In genomic region chr1:15485534-15486091, GRCh38 we compare ENCODE assay signal across 22 cellular contexts. TPM values are rescaled to one million over a fixed set of nuclear protein-coding genes. Genes with fewer than 3 reads are reported as not detected.
DNase-seq lines count a peak whose midpoint lies in the region; ATAC-seq, FAIRE-seq and TF ChIP-seq lines count a peak whose summit lies in the region.
"Had no signal": no experiment of that assay in that cellular context is flagged by ENCODE, and none has a peak within 500 bp of the region (broad histone marks: within the 10 kb centered on the region; RNA-seq: fewer than 3 reads in every experiment).

No MANE protein-coding gene starts in this region.

- H3K27ac ChIP-seq in SJCRH30: peak overlapping the region; percentile 98
- no peak overlapping the region for H3K27ac ChIP-seq in K562 (ENCODE audit: extremely low read depth, low read depth, low read length)
- no peak overlapping the region for H3K27ac ChIP-seq in CD4-positive, alpha-beta memory T cell (ENCODE audit: low read depth, low read length)

- H2AFZ ChIP-seq in K562 (ENCODE audit: low read depth, low read length): no peak overlapping the region
- H2AFZ ChIP-seq: GM23338 had no signal

- H3K79me2 ChIP-seq in K562 (ENCODE audit: control insufficient read depth, insufficient read depth, low read length): no peaks in the 10 kb centered on the region

- H3K9me3 ChIP-seq in SJCRH30 (replicated peaks) (no peaks in the 10 kb centered on the region), K562 (replicated peaks; ENCODE audit: control insufficient read depth, insufficient read depth, low read depth, low read length) (no peaks in the 10 kb centered on the region)
- H3K9me3 ChIP-seq in CD4-positive, alpha-beta memory T cell (ENCODE audit: control insufficient read depth in 1 of 2, low read length in 2 of 2): no peaks in the 10 kb centered on the region
- H3K9me3 ChIP-seq: Caco-2 had no signal

- peaks cover 0 to 1% of the 10 kb centered on the region in 2 donors for H3K9me3 Mint-ChIP-seq in stimulated activated naive B cell treated with anti-CD40 and anti-IgM and Interleukin-4, amounts not matched to agents 10 μg/mL and 1 μg/mL and 100 μg/mL, for 72 hours
- peaks cover 0 to 2% (median 0%) of the 10 kb centered on the region in 8 donors for H3K9me3 Mint-ChIP-seq in CD4-positive, alpha-beta memory T cell
- H3K9me3 Mint-ChIP-seq: CD8-positive, alpha-beta T cell; GM23338; H9 had no signal

- H3K4me2 ChIP-seq in K562 (ENCODE audit: insufficient read depth, low read length): no peak overlapping the region
- H3K4me2 ChIP-seq: GM23338 had no signal

- peaks cover 30 to 42% of the 10 kb centered on the region in 2 donors for H3K36me3 Mint-ChIP-seq in stimulated activated naive B cell treated with anti-CD40 and anti-IgM and Interleukin-4, amounts not matched to agents 10 μg/mL and 1 μg/mL and 100 μg/mL, for 72 hours
- peaks cover 14 to 33% of the 10 kb centered on the region in 2 donors for H3K36me3 Mint-ChIP-seq in CD4-positive, alpha-beta memory T cell

- H3K9ac ChIP-seq in K562 (ENCODE audit: insufficient read depth in 1 of 2, low read depth in 2 of 2, low read length in 2 of 2): no peak overlapping the region

- H3K27me3 Mint-ChIP-seq in stimulated activated naive B cell treated with anti-CD40 and anti-IgM and Interleukin-4, amounts not matched to agents 10 μg/mL and 1 μg/mL and 100 μg/mL, for 72 hours: no peaks in the 10 kb centered on the region
- no peaks in the 10 kb centered on the region for H3K27me3 Mint-ChIP-seq in CD4-positive, alpha-beta memory T cell

- H3K4me3 Mint-ChIP-seq in stimulated activated naive B cell treated with anti-CD40 and anti-IgM and Interleukin-4, amounts not matched to agents 10 μg/mL and 1 μg/mL and 100 μg/mL, for 72 hours: no peak overlapping the region
- H3K4me3 Mint-ChIP-seq in CD4-positive, alpha-beta memory T cell: no peak overlapping the region
- H3K4me3 Mint-ChIP-seq: CD8-positive, alpha-beta T cell; GM23338; H9 had no signal

- WGBS in K562 (ENCODE audit: insufficient coverage, low coverage, missing lambda C conversion rate): 71% methylated on average over 8 of the region's 8 CpGs

- TF ChIP-seq POLR2A in NB4 (IDR thresholded peaks at IDR 0.05; ENCODE audit: extremely low read depth, insufficient read length) (no peak), K562 (conservative IDR thresholded peaks at IDR 0.05) (no peak)

- TF ChIP-seq RAD21 in K562 (CRISPR knock-in tag; conservative IDR thresholded peaks at IDR 0.05 in 1 of 2, IDR thresholded peaks at IDR 0.05 in 1 of 2): no peak

- peaks cover 0 to 1% of the 10 kb centered on the region in 2 donors for H3K4me1 Mint-ChIP-seq in stimulated activated naive B cell treated with anti-CD40 and anti-IgM and Interleukin-4, amounts not matched to agents 10 μg/mL and 1 μg/mL and 100 μg/mL, for 72 hours
- H3K4me1 Mint-ChIP-seq in CD4-positive, alpha-beta memory T cell: no peaks in the 10 kb centered on the region
- H3K4me1 Mint-ChIP-seq: GM23338, H9 had no signal

- CTCF ChIA-PET in K562 (lab: Yijun Ruan, JAX; ENCODE audit: low intra/inter-chr PET ratio): no interaction called here
- CTCF ChIA-PET in CD4-positive, alpha-beta memory T cell (lab: Charles Lee; ENCODE audit: partially characterized antibody): no interaction called here

- in situ Hi-C loops in K562 (cut with MboI): no loop called here

- H3K27me3 ChIP-seq in SJCRH30: no peaks in the 10 kb centered on the region
- H3K27me3 ChIP-seq in K562 (ENCODE audit: control insufficient read depth in 2 of 2, insufficient read depth in 2 of 2, low read length in 2 of 2): no peaks in the 10 kb centered on the region
- no peaks in the 10 kb centered on the region for H3K27me3 ChIP-seq in CD4-positive, alpha-beta memory T cell (ENCODE audit: insufficient read depth, low read length)

- peak; percentile 21 for DNase-seq in NB4 (ENCODE audit: low read depth)
- peak in 1 of 2 experiments; percentile 41 for DNase-seq in SJCRH30
- peak in 1 of 4 experiments; percentile 54 for DNase-seq in K562 (ENCODE audit: extremely low read depth in 1 of 4, low spot score in 3 of 4)
- DNase-seq in stimulated activated naive B cell treated with anti-CD40 and anti-IgM and Interleukin-4, amounts not matched to agents 10 μg/mL and 1 μg/mL and 100 μg/mL, for 72 hours: peak; percentile 4
- DNase-seq in activated CD4-positive, alpha-beta T cell treated with anti-CD3 and anti-CD28 coated beads, Interleukin-2, amount 50 U/mL, for 4 hours: no peak
- DNase-seq in amygdala (lab: John Stamatoyannopoulos, UW): no peak
- no peak for DNase-seq in CD4-positive, alpha-beta memory T cell
- DNase-seq: C1 segment of cervical spinal cord; Caco-2; CD8-positive, alpha-beta T cell; DMS153; DND-41; H9 had no signal

- no TSS peak for BruUV-seq in K562 (replicated peaks; lab: Mats Ljungman, UMichigan)

- no peaks in the 10 kb centered on the region for H3K9me1 ChIP-seq in K562 (ENCODE audit: control insufficient read depth, insufficient read depth, low read length)

- FAIRE-seq in K562 (lab: Jason Lieb, UNC): no peak
- FAIRE-seq: G401.6, GM12892 had no signal

- H4K20me1 ChIP-seq in K562 (replicated peaks; ENCODE audit: control insufficient read depth, insufficient read depth, low read length): no peaks in the 10 kb centered on the region

- POLR2A ChIA-PET in K562 (lab: Yijun Ruan, JAX): interaction anchor here (0.8 kb wide), 1 partner anchor 18 kb away, joined by 3 read pairs; no protein-coding TSS in a partner anchor
- POLR2A ChIA-PET in CD4-positive, alpha-beta memory T cell (lab: Charles Lee; ENCODE audit: partially characterized antibody): no interaction called here

- TF ChIP-seq EP300 in K562 (IDR thresholded peaks at IDR 0.05; ENCODE audit: low read length): no peak

- no peak overlapping the region for H3K4me3 ChIP-seq in NB4 (ENCODE audit: low read depth, low read length)
- no peak overlapping the region for H3K4me3 ChIP-seq in SJCRH30
- no peak overlapping the region for H3K4me3 ChIP-seq in K562
- H3K4me3 ChIP-seq in CD4-positive, alpha-beta memory T cell (ENCODE audit: low read length in 2 of 2): no peak overlapping the region
- H3K4me3 ChIP-seq: GM23338 had no signal

- TF ChIP-seq CTCF in NB4 (IDR thresholded peaks at IDR 0.05; ENCODE audit: low read depth, low read length): no peak
- no peak for TF ChIP-seq CTCF in K562 (IDR thresholded peaks at IDR 0.05 in 2 of 3, conservative IDR thresholded peaks at IDR 0.05 in 1 of 3; ENCODE audit: insufficient read depth in 2 of 3, low read depth in 1 of 3, low read length in 3 of 3)

- peaks cover 8% of the 10 kb centered on the region for H3K36me3 ChIP-seq in SJCRH30
- H3K36me3 ChIP-seq in K562 (ENCODE audit: control insufficient read depth, insufficient read depth, low read length): no peaks in the 10 kb centered on the region
- H3K36me3 ChIP-seq in CD4-positive, alpha-beta memory T cell (ENCODE audit: insufficient read depth, low read length): no peaks in the 10 kb centered on the region

- ATAC-seq in K562 (peak; percentile 74), HG03571 (IDR thresholded peaks at IDR 0.05; ENCODE audit: unreplicated experiment) (no peak)
- ATAC-seq in stimulated activated naive B cell treated with anti-CD40 and anti-IgM and Interleukin-4, amounts not matched to agents 10 μg/mL and 1 μg/mL and 100 μg/mL, for 72 hours (replicated peaks): peak in 1 of 2 donors; percentile 69
- ATAC-seq: CD8-positive, alpha-beta T cell; GM23338; HCT116 had no signal

- intact Hi-C loops in K562 (cut with micrococcal nuclease): no loop called here
- intact Hi-C loops in CD4-positive, alpha-beta memory T cell (cut with micrococcal nuclease): no loop called here

- no peak overlapping the region for H3K27ac Mint-ChIP-seq in stimulated activated naive B cell treated with anti-CD40 and anti-IgM and Interleukin-4, amounts not matched to agents 10 μg/mL and 1 μg/mL and 100 μg/mL, for 72 hours
- H3K27ac Mint-ChIP-seq in CD4-positive, alpha-beta memory T cell: no peak overlapping the region
- H3K27ac Mint-ChIP-seq: CD8-positive, alpha-beta T cell; GM23338; H9 had no signal

- H3K4me1 ChIP-seq in SJCRH30 (peaks cover 62% of the 10 kb centered on the region), K562 (replicated peaks in 1 of 2; ENCODE audit: control insufficient read depth in 2 of 2, insufficient read depth in 2 of 2, low read length in 2 of 2) (peaks cover 0 to 4% of the 10 kb centered on the region in 2 experiments; a peak in 1 of 5 replicates)
- H3K4me1 ChIP-seq in CD4-positive, alpha-beta memory T cell (ENCODE audit: insufficient read depth, low read length): no peaks in the 10 kb centered on the region
- H3K4me1 ChIP-seq: Caco-2 had no signal

RNA-seq across cellular contexts. Expression of gene CELA2B, which starts 9.7 kb away (rescaled TPM):
- 18.3 and 24.2 TPM in 2 replicates for total RNA-seq in SJCRH30 (2014; rRNA removed; shearing (Covaris generic))
- total RNA-seq in K562 (2011; cell fraction: chromatin; rRNA removed; ENCODE audit: low replicate concordance): not detected in 2 replicates
- not detected in 2 replicates for total RNA-seq in K562 (2011; cell fraction: nucleolus; rRNA removed)
- total RNA-seq in K562 (2011; cell fraction: nucleoplasm; rRNA removed): not detected in 2 replicates
- total RNA-seq in K562 (2014; rRNA removed): 2.1 TPM in 1 of 2 replicates, not detected in the other
- not detected in 2 replicates for total RNA-seq in K562 (2014; rRNA removed; fragmentation: Illumina TruSeq; extraction: Trizol)
- not detected in 2 replicates for total RNA-seq in K562 (2015; rRNA removed; fragmentation: Illumina TruSeq; extraction: Trizol)
- 0.40 and 0.51 TPM in 2 replicates for total RNA-seq in K562 (2021)
- polyA plus RNA-seq in K562 (2011; rRNA removed): not detected in 2 replicates
- 0.31 TPM in 1 of 2 replicates, not detected in the other for polyA plus RNA-seq in K562 (2011; cell fraction: cytosol; rRNA removed)
- not detected in 2 replicates for polyA plus RNA-seq in K562 (2011; cell fraction: nucleus; rRNA removed)
- 0.28 TPM in 1 of 2 replicates, not detected in the other for polyA plus RNA-seq in K562 (2012)
- polyA plus RNA-seq in K562 (2014; fragmentation: Illumina TruSeq; extraction: Trizol): not detected in 2 replicates
- under 1 TPM in 1 of 2 experiments, not detected in 1; 0.25 TPM for polyA plus RNA-seq in K562 (2014; fragmentation: Nextera tagmentation; extraction: Ambion mirVana)
- 0.25 and 0.39 TPM in 2 replicates for polyA plus RNA-seq in K562 (2014; rRNA removed)
- polyA minus RNA-seq in K562 (2011; rRNA and poly(A)+ RNA removed): 0.28 TPM in 1 of 2 replicates, not detected in the other
- polyA minus RNA-seq in K562 (2011; cell fraction: cytosol; rRNA and poly(A)+ RNA removed): not detected in 2 replicates
- not detected in 2 replicates for polyA minus RNA-seq in K562 (2011; cell fraction: nucleus; rRNA and poly(A)+ RNA removed)
- total RNA-seq in CD4-positive, alpha-beta memory T cell: not detected
- polyA plus RNA-seq in CD4-positive, alpha-beta memory T cell: not detected
- total RNA-seq: A172; A673; Caco-2; CD8-positive, alpha-beta T cell; GM23338; H4; H9 had no signal
- polyA plus RNA-seq: BJ, GM23338 had no signal

RNA-seq across cellular contexts. Expression of gene CELA2A, which starts 29.1 kb away (rescaled TPM):
- 0.55 TPM in 1 of 2 replicates, not detected in the other for total RNA-seq in SJCRH30 (2014; rRNA removed; shearing (Covaris generic))
- total RNA-seq in K562 (2011; cell fraction: chromatin; rRNA removed; ENCODE audit: low replicate concordance): not detected in 2 replicates
- not detected in 2 replicates for total RNA-seq in K562 (2011; cell fraction: nucleolus; rRNA removed)
- not detected in 2 replicates for total RNA-seq in K562 (2011; cell fraction: nucleoplasm; rRNA removed)
- total RNA-seq in K562 (2014; rRNA removed): not detected in 2 replicates
- total RNA-seq in K562 (2014; rRNA removed; fragmentation: Illumina TruSeq; extraction: Trizol): not detected in 2 replicates
- total RNA-seq in K562 (2015; rRNA removed; fragmentation: Illumina TruSeq; extraction: Trizol): not detected in 2 replicates
- 0.47 and 0.62 TPM in 2 replicates for total RNA-seq in K562 (2021)
- not detected in 2 replicates for polyA plus RNA-seq in K562 (2011; rRNA removed)
- not detected in 2 replicates for polyA plus RNA-seq in K562 (2011; cell fraction: cytosol; rRNA removed)
- polyA plus RNA-seq in K562 (2011; cell fraction: nucleus; rRNA removed): 0.17 TPM in 1 of 2 replicates, not detected in the other
- 0.30 TPM in 1 of 2 replicates, not detected in the other for polyA plus RNA-seq in K562 (2012)
- polyA plus RNA-seq in K562 (2014; fragmentation: Illumina TruSeq; extraction: Trizol): not detected in 2 replicates
- not detected for polyA plus RNA-seq in K562 (2014; fragmentation: Nextera tagmentation; extraction: Ambion mirVana)
- polyA plus RNA-seq in K562 (2014; rRNA removed): not detected in 2 replicates
- polyA minus RNA-seq in K562 (2011; rRNA and poly(A)+ RNA removed): not detected in 2 replicates
- polyA minus RNA-seq in K562 (2011; cell fraction: cytosol; rRNA and poly(A)+ RNA removed): not detected in 2 replicates
- polyA minus RNA-seq in K562 (2011; cell fraction: nucleus; rRNA and poly(A)+ RNA removed): not detected in 2 replicates
- not detected for total RNA-seq in CD4-positive, alpha-beta memory T cell
- not detected for polyA plus RNA-seq in CD4-positive, alpha-beta memory T cell
- total RNA-seq: A172; A673; Caco-2; CD8-positive, alpha-beta T cell; GM23338; H4; H9 had no signal
- polyA plus RNA-seq: BJ, GM23338 had no signal

RNA-seq across cellular contexts. Expression of gene CASP9, which starts 38.4 kb away (rescaled TPM):
- total RNA-seq in SJCRH30 (2014; rRNA removed; shearing (Covaris generic)): 34.6 and 35.5 TPM in 2 replicates
- total RNA-seq in K562 (2011; cell fraction: chromatin; rRNA removed; ENCODE audit: low replicate concordance): 39.0 and 62.3 TPM in 2 replicates
- 32.2 and 37.4 TPM in 2 replicates for total RNA-seq in K562 (2011; cell fraction: nucleolus; rRNA removed)
- total RNA-seq in K562 (2011; cell fraction: nucleoplasm; rRNA removed): 33.4 and 38.2 TPM in 2 replicates
- total RNA-seq in K562 (2014; rRNA removed): 30.7 and 35.7 TPM in 2 replicates
- total RNA-seq in K562 (2014; rRNA removed; fragmentation: Illumina TruSeq; extraction: Trizol): 23.5 and 25.4 TPM in 2 replicates
- total RNA-seq in K562 (2015; rRNA removed; fragmentation: Illumina TruSeq; extraction: Trizol): 25.2 and 25.5 TPM in 2 replicates
- 30.5 and 31.7 TPM in 2 replicates for total RNA-seq in K562 (2021)
- 54.1 and 66.1 TPM in 2 replicates for polyA plus RNA-seq in K562 (2011; rRNA removed)
- polyA plus RNA-seq in K562 (2011; cell fraction: cytosol; rRNA removed): 80.5 and 83.5 TPM in 2 replicates
- 61.4 and 80.3 TPM in 2 replicates for polyA plus RNA-seq in K562 (2011; cell fraction: nucleus; rRNA removed)
- polyA plus RNA-seq in K562 (2012): 24.6 and 39.3 TPM in 2 replicates
- 37.4 and 38.9 TPM in 2 replicates for polyA plus RNA-seq in K562 (2014; fragmentation: Illumina TruSeq; extraction: Trizol)
- 10 to 100 TPM; 10.8 to 13.9 TPM for polyA plus RNA-seq in K562 (2014; fragmentation: Nextera tagmentation; extraction: Ambion mirVana)
- polyA plus RNA-seq in K562 (2014; rRNA removed): 30.9 and 39.1 TPM in 2 replicates
- polyA minus RNA-seq in K562 (2011; rRNA and poly(A)+ RNA removed): 38.5 and 40.2 TPM in 2 replicates
- polyA minus RNA-seq in K562 (2011; cell fraction: cytosol; rRNA and poly(A)+ RNA removed): 25.8 and 31.2 TPM in 2 replicates
- 15.8 and 29.1 TPM in 2 replicates for polyA minus RNA-seq in K562 (2011; cell fraction: nucleus; rRNA and poly(A)+ RNA removed)
- 10 to 100 TPM; 11.3 to 11.7 TPM for total RNA-seq in CD4-positive, alpha-beta memory T cell
- polyA plus RNA-seq in CD4-positive, alpha-beta memory T cell: 1 to 10 TPM; 8.3 to 8.6 TPM

RNA-seq across cellular contexts. Expression of gene DNAJC16, which starts 41.0 kb away (rescaled TPM):
- total RNA-seq in SJCRH30 (2014; rRNA removed; shearing (Covaris generic)): 19.6 and 23.2 TPM in 2 replicates
- total RNA-seq in K562 (2011; cell fraction: chromatin; rRNA removed; ENCODE audit: low replicate concordance): 65.3 and 80.0 TPM in 2 replicates
- total RNA-seq in K562 (2011; cell fraction: nucleolus; rRNA removed): 37.4 and 46.5 TPM in 2 replicates
- total RNA-seq in K562 (2011; cell fraction: nucleoplasm; rRNA removed): 56.1 and 70.4 TPM in 2 replicates
- total RNA-seq in K562 (2014; rRNA removed) (9.1 and 12.2 TPM in 2 replicates), K562 (2014; rRNA removed; fragmentation: Illumina TruSeq; extraction: Trizol) (16.2 and 18.7 TPM in 2 replicates), K562 (2015; rRNA removed; fragmentation: Illumina TruSeq; extraction: Trizol) (11.9 and 16.2 TPM in 2 replicates), K562 (2021) (15.6 and 16.8 TPM in 2 replicates)
- polyA plus RNA-seq in K562 (2011; rRNA removed) (16.7 and 22.8 TPM in 2 replicates), K562 (2014; fragmentation: Illumina TruSeq; extraction: Trizol) (11.0 and 12.8 TPM in 2 replicates), K562 (2014; fragmentation: Nextera tagmentation; extraction: Ambion mirVana) (1 to 10 TPM; 6.9 to 8.6 TPM), K562 (2014; rRNA removed) (8.8 and 11.3 TPM in 2 replicates)
- 6.9 and 11.3 TPM in 2 replicates for polyA plus RNA-seq in K562 (2011; cell fraction: cytosol; rRNA removed)
- polyA plus RNA-seq in K562 (2011; cell fraction: nucleus; rRNA removed): 24.2 and 24.8 TPM in 2 replicates
- 6.9 and 7.2 TPM in 2 replicates for polyA plus RNA-seq in K562 (2012)
- 33.4 and 40.9 TPM in 2 replicates for polyA minus RNA-seq in K562 (2011; rRNA and poly(A)+ RNA removed)
- polyA minus RNA-seq in K562 (2011; cell fraction: cytosol; rRNA and poly(A)+ RNA removed): 14.0 and 19.7 TPM in 2 replicates
- polyA minus RNA-seq in K562 (2011; cell fraction: nucleus; rRNA and poly(A)+ RNA removed): 8.9 and 20.7 TPM in 2 replicates
- total RNA-seq in CD4-positive, alpha-beta memory T cell: 10 to 100 TPM; 29.6 to 31.0 TPM
- 1 to 10 TPM; 5.1 to 8.2 TPM for polyA plus RNA-seq in CD4-positive, alpha-beta memory T cell

RNA-seq across cellular contexts. Expression of gene CTRC, which starts 47.4 kb away (rescaled TPM):
- 0.12 and 0.28 TPM in 2 replicates for total RNA-seq in SJCRH30 (2014; rRNA removed; shearing (Covaris generic))
- not detected in 2 replicates for total RNA-seq in K562 (2011; cell fraction: chromatin; rRNA removed; ENCODE audit: low replicate concordance)
- not detected in 2 replicates for total RNA-seq in K562 (2011; cell fraction: nucleolus; rRNA removed)
- not detected in 2 replicates for total RNA-seq in K562 (2011; cell fraction: nucleoplasm; rRNA removed)
- total RNA-seq in K562 (2014; rRNA removed) (not detected in 2 replicates), K562 (2014; rRNA removed; fragmentation: Illumina TruSeq; extraction: Trizol) (not detected in 2 replicates), K562 (2015; rRNA removed; fragmentation: Illumina TruSeq; extraction: Trizol) (not detected in 2 replicates), K562 (2021) (0.84 and 1.2 TPM in 2 replicates)
- polyA plus RNA-seq in K562 (2011; rRNA removed) (not detected in 2 replicates), K562 (2014; fragmentation: Illumina TruSeq; extraction: Trizol) (not detected in 2 replicates), K562 (2014; fragmentation: Nextera tagmentation; extraction: Ambion mirVana) (not detected), K562 (2014; rRNA removed) (not detected in 2 replicates)
- polyA plus RNA-seq in K562 (2011; cell fraction: cytosol; rRNA removed): not detected in 2 replicates
- not detected in 2 replicates for polyA plus RNA-seq in K562 (2011; cell fraction: nucleus; rRNA removed)
- 0.03 and 0.12 TPM in 2 replicates for polyA plus RNA-seq in K562 (2012)
- polyA minus RNA-seq in K562 (2011; rRNA and poly(A)+ RNA removed): not detected in 2 replicates
- polyA minus RNA-seq in K562 (2011; cell fraction: cytosol; rRNA and poly(A)+ RNA removed): not detected in 2 replicates
- polyA minus RNA-seq in K562 (2011; cell fraction: nucleus; rRNA and poly(A)+ RNA removed): not detected in 2 replicates
- under 1 TPM in 1 of 2 experiments, not detected in 1; 0.17 TPM for total RNA-seq in CD4-positive, alpha-beta memory T cell
- not detected for polyA plus RNA-seq in CD4-positive, alpha-beta memory T cell
- total RNA-seq: A172, Caco-2, H9 had no signal
- polyA plus RNA-seq: BJ, GM23338 had no signal

Comparison
In these comparisons a context has a peak if more than half of its experiments do, and no peak if none do; other contexts are left out.
1. DNase-seq: peak in NB4 (single experiment) and stimulated activated naive B cell treated with anti-CD40 and anti-IgM and Interleukin-4, amounts not matched to agents 10 μg/mL and 1 μg/mL and 100 μg/mL, for 72 hours (single experiment); none in activated CD4-positive, alpha-beta T cell treated with anti-CD3 and anti-CD28 coated beads, Interleukin-2, amount 50 U/mL, for 4 hours (0 of 2), amygdala (0 of 56) and CD4-positive, alpha-beta memory T cell (0 of 5).